ENCODE assay signal across 14 cellular contexts in the genomic region with DNA sequence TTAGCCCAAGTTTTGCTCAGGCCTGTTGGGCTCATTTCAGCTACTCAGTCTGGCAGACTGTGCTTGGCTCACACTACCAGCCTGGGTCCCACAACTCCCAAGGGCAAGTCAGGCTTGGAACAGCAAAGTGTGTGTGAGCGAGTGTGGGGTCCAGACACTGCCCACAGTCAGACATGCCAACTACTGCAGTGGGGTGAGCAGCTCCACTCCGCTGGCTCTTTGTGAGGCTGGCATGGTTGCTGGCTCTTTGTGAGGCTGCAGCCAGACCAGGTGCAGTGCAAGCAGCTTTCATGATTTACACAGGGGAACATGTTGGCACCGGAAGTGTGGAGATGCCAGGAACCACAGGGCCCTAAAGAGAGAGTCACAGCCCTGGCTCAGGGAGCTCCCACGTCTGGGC.
DNase-seq lines count a peak whose midpoint lies in the region; ATAC-seq, FAIRE-seq and TF ChIP-seq lines count a peak whose summit lies in the region.
"Had no signal": no experiment of that assay in that cellular context is flagged by ENCODE, and none has a peak within 500 bp of the region (broad histone marks: within the 10 kb centered on the region; RNA-seq: fewer than 3 reads in every experiment).

No MANE protein-coding gene starts in this region.

- H2AFZ ChIP-seq in keratinocyte (ENCODE audit: control insufficient read depth, low read length) = peak overlapping the region; percentile 2

- H3K36me3 ChIP-seq in keratinocyte (ENCODE audit: control insufficient read depth in 2 of 2, extremely low read depth in 1 of 2, insufficient read depth in 2 of 2, low read length in 2 of 2) = no peaks in the 10 kb centered on the region
- H3K36me3 ChIP-seq: BLaER1, HAP-1 had no signal

- H3K27me3 Mint-ChIP-seq in stimulated activated naive CD8-positive, alpha-beta T cell treated with anti-CD3 and anti-CD28 coated beads, Interleukin-15, amount 100 ng/mL, for 72 hours = no peaks in the 10 kb centered on the region

- no peaks in the 10 kb centered on the region for H3K9me1 ChIP-seq in keratinocyte (ENCODE audit: control insufficient read depth, extremely low read depth, insufficient read depth, low read length)

- no peak overlapping the region for H3K9ac ChIP-seq in keratinocyte (ENCODE audit: control insufficient read depth, extremely low read depth, insufficient read depth, low read length)
- H3K9ac ChIP-seq: BLaER1 had no signal

- H3K27me3 ChIP-seq in keratinocyte (ENCODE audit: control insufficient read depth, extremely low read depth, insufficient read depth, low read length) = no peaks in the 10 kb centered on the region
- H3K27me3 ChIP-seq: BLaER1 had no signal

- H3K9me3 Mint-ChIP-seq in stimulated activated naive CD8-positive, alpha-beta T cell treated with anti-CD3 and anti-CD28 coated beads, Interleukin-15, amount 100 ng/mL, for 72 hours = no peaks in the 10 kb centered on the region
- peaks cover 6% of the 10 kb centered on the region for H3K9me3 Mint-ChIP-seq in stimulated activated effector memory CD8-positive, alpha-beta T cell treated with anti-CD3 and anti-CD28 coated beads, Interleukin-12 subunit alpha, Interleukin-12 subunit beta, amount 100 ng/mL, for 72 hours

- ATAC-seq in stimulated activated naive CD8-positive, alpha-beta T cell treated with anti-CD3 and anti-CD28 coated beads, Interleukin-15, amount 100 ng/mL, for 72 hours = peak; percentile 15
- ATAC-seq in stimulated activated naive CD8-positive, alpha-beta T cell treated with anti-CD3 and anti-CD28 coated beads, Interleukin-15, Interleukin-2, amounts not matched to agents 100 U/mL and 50 U/mL, for 24 hours = no peak
- ATAC-seq in stimulated activated effector memory CD8-positive, alpha-beta T cell treated with anti-CD3 and anti-CD28 coated beads, Interleukin-12 subunit alpha, Interleukin-12 subunit beta, amount 100 ng/mL, for 72 hours = peak; percentile 28
- no peak for ATAC-seq in HG03095 (IDR thresholded peaks at IDR 0.05; ENCODE audit: unreplicated experiment)

- no peaks in the 10 kb centered on the region for H3K4me1 ChIP-seq in keratinocyte (ENCODE audit: control insufficient read depth, extremely low read depth, insufficient read depth, low read length)
- H3K4me1 ChIP-seq: HAP-1 had no signal

- no peak for TF ChIP-seq CTCF in keratinocyte (optimal IDR thresholded peaks at IDR 0.05 in 1 of 3, IDR thresholded peaks at IDR 0.05 in 1 of 3, conservative IDR thresholded peaks at IDR 0.05 in 1 of 3; ENCODE audit: extremely low read depth in 1 of 3, insufficient read depth in 2 of 3, low read length in 3 of 3)

- H3K4me3 ChIP-seq in keratinocyte (ENCODE audit: control insufficient read depth in 2 of 3, extremely low read depth in 1 of 3, insufficient read depth in 2 of 3, low read depth in 1 of 3, low read length in 3 of 3) = no peak overlapping the region
- H3K4me3 ChIP-seq: BLaER1, HAP-1 had no signal

- no peaks in the 10 kb centered on the region for H3K36me3 Mint-ChIP-seq in stimulated activated effector memory CD8-positive, alpha-beta T cell treated with anti-CD3 and anti-CD28 coated beads, Interleukin-12 subunit alpha, Interleukin-12 subunit beta, amount 100 ng/mL, for 72 hours

- H3K4me3 Mint-ChIP-seq in stimulated activated naive CD8-positive, alpha-beta T cell treated with anti-CD3 and anti-CD28 coated beads, Interleukin-15, amount 100 ng/mL, for 72 hours = no peak overlapping the region
- H3K4me3 Mint-ChIP-seq in stimulated activated effector memory CD8-positive, alpha-beta T cell treated with anti-CD3 and anti-CD28 coated beads, Interleukin-12 subunit alpha, Interleukin-12 subunit beta, amount 100 ng/mL, for 72 hours = no peak overlapping the region

- H3K4me2 ChIP-seq in keratinocyte (ENCODE audit: control insufficient read depth, extremely low read depth, insufficient read depth, low read depth, low read length) = no peak overlapping the region
- H3K4me2 ChIP-seq: BLaER1 had no signal

- no peak for DNase-seq in stimulated activated naive CD8-positive, alpha-beta T cell treated with anti-CD3 and anti-CD28 coated beads, Interleukin-15, amount 100 ng/mL, for 72 hours
- no peak for DNase-seq in stimulated activated naive CD8-positive, alpha-beta T cell treated with anti-CD3 and anti-CD28 coated beads, Interleukin-15, Interleukin-2, amounts not matched to agents 100 U/mL and 50 U/mL, for 24 hours
- DNase-seq in keratinocyte (ENCODE audit: low read depth, low spot score) (no peak), HuH-7.5 (ENCODE audit: low spot score) (no peak), HK-2 (ENCODE audit: unreplicated experiment) (no peak)
- no peak for DNase-seq in stimulated activated effector memory CD8-positive, alpha-beta T cell treated with anti-CD3 and anti-CD28 coated beads, Interleukin-12 subunit alpha, Interleukin-12 subunit beta, amount 100 ng/mL, for 72 hours (ENCODE audit: low spot score in 2 of 2)
- DNase-seq: 8988T, AML-193, DMS53 had no signal

- H3K27ac ChIP-seq in keratinocyte (ENCODE audit: control insufficient read depth, insufficient read depth, low read length) = no peak overlapping the region
- H3K27ac ChIP-seq: BLaER1, HL-60 had no signal

- dilution Hi-C loops in keratinocyte (cut with MboI; ENCODE audit: extremely low pct_ligation_motif_present, low sequenced_read_pairs) = no loop called here

- H3K4me1 Mint-ChIP-seq in stimulated activated naive CD8-positive, alpha-beta T cell treated with anti-CD3 and anti-CD28 coated beads, Interleukin-15, amount 100 ng/mL, for 72 hours = no peaks in the 10 kb centered on the region
- H3K4me1 Mint-ChIP-seq in stimulated activated effector memory CD8-positive, alpha-beta T cell treated with anti-CD3 and anti-CD28 coated beads, Interleukin-12 subunit alpha, Interleukin-12 subunit beta, amount 100 ng/mL, for 72 hours = no peaks in the 10 kb centered on the region

- no peaks in the 10 kb centered on the region for H3K79me2 ChIP-seq in keratinocyte (ENCODE audit: control insufficient read depth, insufficient read depth, low read length)

- H3K9me3 ChIP-seq in keratinocyte (ENCODE audit: control insufficient read depth, low read depth, low read length) = no peaks in the 10 kb centered on the region
- H3K9me3 ChIP-seq: HAP-1 had no signal

- H3K27ac Mint-ChIP-seq in stimulated activated naive CD8-positive, alpha-beta T cell treated with anti-CD3 and anti-CD28 coated beads, Interleukin-15, amount 100 ng/mL, for 72 hours = no peak overlapping the region
- H3K27ac Mint-ChIP-seq in stimulated activated effector memory CD8-positive, alpha-beta T cell treated with anti-CD3 and anti-CD28 coated beads, Interleukin-12 subunit alpha, Interleukin-12 subunit beta, amount 100 ng/mL, for 72 hours = no peak overlapping the region

- no peaks in the 10 kb centered on the region for H4K20me1 ChIP-seq in keratinocyte (ENCODE audit: control insufficient read depth, extremely low read depth, insufficient read depth, low read length)
- H4K20me1 ChIP-seq: BLaER1 had no signal

- no peak for FAIRE-seq in keratinocyte (lab: Jason Lieb, UNC)
- FAIRE-seq: H1 had no signal

Comparison
In these comparisons a context has a peak if more than half of its experiments do, and no peak if none do; other contexts are left out.
1. ATAC-seq: peak in stimulated activated naive CD8-positive, alpha-beta T cell treated with anti-CD3 and anti-CD28 coated beads, Interleukin-15, amount 100 ng/mL, for 72 hours (single experiment) and stimulated activated effector memory CD8-positive, alpha-beta T cell treated with anti-CD3 and anti-CD28 coated beads, Interleukin-12 subunit alpha, Interleukin-12 subunit beta, amount 100 ng/mL, for 72 hours (single experiment); none in stimulated activated naive CD8-positive, alpha-beta T cell treated with anti-CD3 and anti-CD28 coated beads, Interleukin-15, Interleukin-2, amounts not matched to agents 100 U/mL and 50 U/mL, for 24 hours (single experiment) and HG03095 (single experiment).